ENCODE assay signal across 17 cellular contexts in the genomic region with DNA sequence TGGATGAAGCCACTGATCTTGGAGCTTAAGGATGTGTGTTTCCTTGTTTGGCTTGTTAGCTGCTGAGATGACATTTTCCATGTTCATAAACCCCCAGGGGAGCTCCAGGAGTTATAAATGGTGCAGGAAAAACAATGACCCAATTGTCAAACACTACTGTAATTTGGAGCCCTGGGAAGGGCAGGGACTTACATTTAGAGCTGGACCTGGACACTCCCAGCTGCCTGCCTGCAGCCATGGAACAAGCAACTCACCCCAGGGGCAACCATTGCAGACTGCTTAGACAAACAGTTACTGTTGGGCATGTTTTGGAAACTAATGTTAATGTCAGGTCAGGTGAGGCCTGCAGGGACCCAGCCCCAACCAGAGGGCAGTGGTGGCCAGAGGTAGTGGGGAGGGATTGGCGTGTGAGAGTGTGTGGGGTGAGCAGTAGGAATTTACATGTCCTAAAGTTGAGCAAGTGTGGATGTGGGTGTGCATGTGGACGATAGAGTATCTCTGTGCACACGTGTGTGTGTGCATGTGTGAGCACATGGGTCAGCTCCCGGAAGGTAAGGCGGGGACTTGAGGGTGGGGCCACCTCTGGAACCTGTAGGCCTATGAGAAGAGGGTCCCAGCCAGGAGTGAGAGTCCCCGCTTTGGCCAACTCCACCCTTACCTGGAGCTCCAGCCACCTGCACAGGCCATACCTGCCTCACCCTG.
A peak's percentile ranks its signal among the peaks of the same experiment; 100 is the strongest.
DNase-seq lines count a peak whose midpoint lies in the region; ATAC-seq and TF ChIP-seq lines count a peak whose summit lies in the region.
"Had no signal": no experiment of that assay in that cellular context is flagged by ENCODE, and none has a peak within 500 bp of the region (broad histone marks: within the 10 kb centered on the region; RNA-seq: fewer than 3 reads in every experiment).

No MANE protein-coding gene starts in this region.

- WGBS in smooth muscle cell (ENCODE audit: low lambda C conversion rate) = 97% methylated on average over 6 of the region's 6 CpGs

- peaks cover 58% of the 10 kb centered on the region for H3K4me1 ChIP-seq in SJCRH30
- no peaks in the 10 kb centered on the region for H3K4me1 ChIP-seq in mucosa of descending colon (ENCODE audit: low read depth)
- H3K4me1 ChIP-seq in smooth muscle cell (ENCODE audit: low read depth) = no peaks in the 10 kb centered on the region
- H3K4me1 ChIP-seq: A549, SJSA1 had no signal

- H3K27me3 ChIP-seq in SJCRH30 (no peaks in the 10 kb centered on the region), smooth muscle cell (ENCODE audit: low read depth) (no peaks in the 10 kb centered on the region)
- H3K27me3 ChIP-seq: SJSA1 had no signal

- H3K4me2 ChIP-seq in smooth muscle cell = no peak overlapping the region
- H3K4me2 ChIP-seq: A549, KMS-11, PC-9 had no signal

- H3K9me3 ChIP-seq in SJCRH30 (replicated peaks) (peaks cover 3% of the 10 kb centered on the region), mucosa of descending colon (no peaks in the 10 kb centered on the region), smooth muscle cell (replicated peaks; ENCODE audit: low read depth) (no peaks in the 10 kb centered on the region)
- H3K9me3 ChIP-seq: A549, SJSA1 had no signal

- peak overlapping the region; percentile 100 for H3K27ac ChIP-seq in SJCRH30
- H3K27ac ChIP-seq in smooth muscle cell (ENCODE audit: low read depth) = no peak overlapping the region
- H3K27ac ChIP-seq: A549, KMS-11, PC-9, SJSA1 had no signal

- no peak overlapping the region for H2AFZ ChIP-seq in smooth muscle cell (ENCODE audit: low read depth)
- H2AFZ ChIP-seq: PC-9 had no signal

- no peak overlapping the region for H3K27ac Mint-ChIP-seq in natural killer cell treated with Interleukin-12 subunit alpha and Interleukin-12 subunit beta and Interleukin-15 and Interleukin-18, amount 100 ng/mL, for 72 hours
- no peak overlapping the region for H3K27ac Mint-ChIP-seq in natural killer cell
- H3K27ac Mint-ChIP-seq: CD4-positive, alpha-beta T cell had no signal

- ATAC-seq in natural killer cell treated with Interleukin-12 subunit alpha and Interleukin-12 subunit beta and Interleukin-15 and Interleukin-18, amount 100 ng/mL, for 72 hours = peak; percentile 28 to 50
- no peak for ATAC-seq in natural killer cell
- ATAC-seq in mucosa of descending colon = peak; percentile 79
- ATAC-seq in GM21723 (IDR thresholded peaks at IDR 0.05; ENCODE audit: unreplicated experiment) = no peak

- TF ChIP-seq CTCF in natural killer cell (IDR thresholded peaks at IDR 0.05) (no peak), mucosa of descending colon (IDR thresholded peaks at IDR 0.05) (no peak), smooth muscle cell (IDR thresholded peaks at IDR 0.05; ENCODE audit: borderline replicate concordance, insufficient read depth, poor library complexity, severe bottlenecking) (no peak)

- no peaks in the 10 kb centered on the region for H3K79me2 ChIP-seq in smooth muscle cell (ENCODE audit: low read depth)

- H3K4me3 ChIP-seq in SJCRH30 = no peak overlapping the region
- no peak overlapping the region for H3K4me3 ChIP-seq in mucosa of descending colon
- no peak overlapping the region for H3K4me3 ChIP-seq in smooth muscle cell
- H3K4me3 ChIP-seq: A549, PC-9, SJSA1 had no signal

- intact Hi-C loops in natural killer cell (cut with micrococcal nuclease) = no loop called here
- intact Hi-C loops in mucosa of descending colon (cut with DNase I, micrococcal nuclease) = no loop called here

- no peaks in the 10 kb centered on the region for H4K20me1 ChIP-seq in smooth muscle cell (ENCODE audit: low read depth)

- no peaks in the 10 kb centered on the region for H3K36me3 Mint-ChIP-seq in natural killer cell treated with Interleukin-12 subunit alpha and Interleukin-12 subunit beta and Interleukin-15 and Interleukin-18, amount 100 ng/mL, for 72 hours
- H3K36me3 Mint-ChIP-seq in natural killer cell = no peaks in the 10 kb centered on the region

- no peak overlapping the region for H3K9ac ChIP-seq in smooth muscle cell (ENCODE audit: low read depth)
- H3K9ac ChIP-seq: KMS-11 had no signal

- H3K4me3 Mint-ChIP-seq in natural killer cell treated with Interleukin-12 subunit alpha and Interleukin-12 subunit beta and Interleukin-15 and Interleukin-18, amount 100 ng/mL, for 72 hours = no peak overlapping the region
- no peak overlapping the region for H3K4me3 Mint-ChIP-seq in natural killer cell
- H3K4me3 Mint-ChIP-seq: CD4-positive, alpha-beta T cell had no signal

- H3K9me3 Mint-ChIP-seq in natural killer cell treated with Interleukin-12 subunit alpha and Interleukin-12 subunit beta and Interleukin-15 and Interleukin-18, amount 100 ng/mL, for 72 hours = no peaks in the 10 kb centered on the region
- H3K9me3 Mint-ChIP-seq in natural killer cell = no peaks in the 10 kb centered on the region
- H3K9me3 Mint-ChIP-seq: CD4-positive, alpha-beta T cell had no signal

- H3K4me1 Mint-ChIP-seq in natural killer cell treated with Interleukin-12 subunit alpha and Interleukin-12 subunit beta and Interleukin-15 and Interleukin-18, amount 100 ng/mL, for 72 hours (ENCODE audit: low read depth in 2 of 2) = no peaks in the 10 kb centered on the region
- H3K4me1 Mint-ChIP-seq in natural killer cell = no peaks in the 10 kb centered on the region

- DNase-seq in natural killer cell treated with Interleukin-12 subunit alpha and Interleukin-12 subunit beta and Interleukin-15 and Interleukin-18, amount 100 ng/mL, for 72 hours (ENCODE audit: low spot score) = no peak
- no peak for DNase-seq in natural killer cell
- peak; percentile 77 to 91 for DNase-seq in SJCRH30
- peak in 1 of 3 donors; percentile 32 for DNase-seq in mucosa of descending colon
- no peak for DNase-seq in smooth muscle cell (lab: John Stamatoyannopoulos, UW; ENCODE audit: unreplicated experiment)
- DNase-seq in SHP77 treated with DMSO at 0.1 percent for 48 hours (lab: John Stamatoyannopoulos, UW) = no peak
- DNase-seq: CD4-positive, alpha-beta T cell; H7; MV-4-11; NCI-H1930; NCI-H345; NCI-H524 treated with DMSO at 0.1 percent for 48 hours; PC-9 had no signal

- peaks cover 33% of the 10 kb centered on the region for H3K36me3 ChIP-seq in SJCRH30
- H3K36me3 ChIP-seq in mucosa of descending colon (ENCODE audit: low read depth) = no peaks in the 10 kb centered on the region
- H3K36me3 ChIP-seq in smooth muscle cell (ENCODE audit: low read depth) = no peaks in the 10 kb centered on the region
- H3K36me3 ChIP-seq: SJSA1 had no signal

- no peaks in the 10 kb centered on the region for H3K27me3 Mint-ChIP-seq in natural killer cell treated with Interleukin-12 subunit alpha and Interleukin-12 subunit beta and Interleukin-15 and Interleukin-18, amount 100 ng/mL, for 72 hours
- H3K27me3 Mint-ChIP-seq in natural killer cell (ENCODE audit: low read depth in 2 of 2) = no peaks in the 10 kb centered on the region

- no peaks in the 10 kb centered on the region for H3F3A ChIP-seq in smooth muscle cell (ENCODE audit: low read depth)

Comparison
In these comparisons a context has a peak if more than half of its experiments do, and no peak if none do; other contexts are left out.
1. ATAC-seq: peak in natural killer cell treated with Interleukin-12 subunit alpha and Interleukin-12 subunit beta and Interleukin-15 and Interleukin-18, amount 100 ng/mL, for 72 hours (2 of 2) and mucosa of descending colon (single experiment); none in natural killer cell (0 of 3) and GM21723 (single experiment).
2. DNase-seq: peak in SJCRH30 (2 of 2); none in natural killer cell treated with Interleukin-12 subunit alpha and Interleukin-12 subunit beta and Interleukin-15 and Interleukin-18, amount 100 ng/mL, for 72 hours (single experiment), natural killer cell (single experiment), smooth muscle cell (single experiment) and SHP77 treated with DMSO at 0.1 percent for 48 hours (single experiment).